Comparison of ENCODE assay signal across 17 cellular contexts in genomic region chr2:182611009-182611408, GRCh38.
A peak's percentile ranks its signal among the peaks of the same experiment; 100 is the strongest.
DNase-seq lines count a peak whose midpoint lies in the region; ATAC-seq, FAIRE-seq and TF ChIP-seq lines count a peak whose summit lies in the region.
"Had no signal": no experiment of that assay in that cellular context is flagged by ENCODE, and none has a peak within 500 bp of the region (broad histone marks: within the 10 kb centered on the region; RNA-seq: fewer than 3 reads in every experiment).

No MANE protein-coding gene starts in this region.

- no peak overlapping the region for H3K4me3 Mint-ChIP-seq in osteocyte (ENCODE audit: unreplicated experiment)
- H3K4me3 Mint-ChIP-seq: CD4-positive, alpha-beta T cell; IgD-negative memory B cell; T-cell had no signal

- H3K27ac Mint-ChIP-seq in osteocyte (ENCODE audit: unreplicated experiment) = peak overlapping the region; percentile 61
- H3K27ac Mint-ChIP-seq: CD4-positive, alpha-beta T cell; IgD-negative memory B cell; T-cell had no signal

- no peaks in the 10 kb centered on the region for H3K79me2 ChIP-seq in H1 (ENCODE audit: control insufficient read depth in 1 of 2, insufficient read depth in 2 of 2, low read length in 2 of 2)
- H3K79me2 ChIP-seq in osteoblast (ENCODE audit: insufficient read depth, low read length) = no peaks in the 10 kb centered on the region

- peak; percentile 44 to 67 for TF ChIP-seq RAD21 in H1 (IDR thresholded peaks at IDR 0.05 in 1 of 2, conservative IDR thresholded peaks at IDR 0.05 in 1 of 2; ENCODE audit: low read depth in 2 of 2, low read length in 2 of 2)

- no peak overlapping the region for H2BK5ac ChIP-seq in H1 (ENCODE audit: low read depth, low read length)

- H2BK15ac ChIP-seq in H1 (ENCODE audit: low read length) = no peak overlapping the region

- H3K4me1 ChIP-seq in H1 (replicated peaks in 1 of 4; ENCODE audit: control insufficient read depth in 3 of 4, insufficient read depth in 4 of 4, low read length in 3 of 4) (no peaks in the 10 kb centered on the region), osteoblast (ENCODE audit: insufficient read depth, low read length) (peaks cover 12% of the 10 kb centered on the region)
- H3K4me1 ChIP-seq: A549, HAP-1 had no signal

- H2AFZ ChIP-seq in H1 (ENCODE audit: low read length) = no peak overlapping the region
- no peak overlapping the region for H2AFZ ChIP-seq in osteoblast (ENCODE audit: low read length)

- peak; percentile 21 to 51 (median 34) for TF ChIP-seq CTCF in H1 (IDR thresholded peaks at IDR 0.05; ENCODE audit: control extremely low read depth in 1 of 3, insufficient read depth in 1 of 3, low read depth in 1 of 3, low read length in 3 of 3)
- no peak for TF ChIP-seq CTCF in osteocyte (IDR thresholded peaks at IDR 0.05)
- TF ChIP-seq CTCF in osteoblast (IDR thresholded peaks at IDR 0.05; ENCODE audit: extremely low read depth, low read depth, low read length) = no peak

- POLR2A ChIA-PET in H1 (lab: Charles Lee; ENCODE audit: partially characterized antibody) = no interaction called here

- TF ChIP-seq POLR2A in H1 (IDR thresholded peaks at IDR 0.05; ENCODE audit: control extremely low read depth in 1 of 2, low read depth in 2 of 2, low read length in 2 of 2) = no peak

- H3K36me3 ChIP-seq in H1 (ENCODE audit: control insufficient read depth in 2 of 4, insufficient read depth in 4 of 4, low read length in 3 of 4) = no peaks in the 10 kb centered on the region
- H3K36me3 ChIP-seq in osteoblast (ENCODE audit: insufficient read depth, low read length) = no peaks in the 10 kb centered on the region
- H3K36me3 ChIP-seq: HAP-1 had no signal

- H3K27ac ChIP-seq in H1 (ENCODE audit: low read depth, low read length) (no peak overlapping the region), osteoblast (ENCODE audit: low read depth, low read length) (no peak overlapping the region)
- H3K27ac ChIP-seq: A549, SK-N-MC had no signal

- 92% methylated on average over 3 of the region's 3 CpGs; no CpG with 5 or more reads in 1 of the 2 experiments for WGBS in H1 (ENCODE audit: extremely low coverage in 1 of 2, insufficient coverage in 1 of 2, insufficient read length in 1 of 2, insufficient replicate concordance in 2 of 2, low coverage in 1 of 2, low lambda C conversion rate in 2 of 2, missing lambda C conversion rate in 1 of 2), 2 experiments

- no peak overlapping the region for H2BK12ac ChIP-seq in H1 (ENCODE audit: low read depth, low read length)

- H3K4me2 ChIP-seq in H1 (ENCODE audit: insufficient read depth in 1 of 2, low read depth in 2 of 2, low read length in 2 of 2) (no peak overlapping the region), osteoblast (ENCODE audit: insufficient read depth, low read length) (no peak overlapping the region)
- H3K4me2 ChIP-seq: A549 had no signal

- no peak overlapping the region for H4K5ac ChIP-seq in H1 (ENCODE audit: insufficient read length, low read depth, low read length)

- H4K91ac ChIP-seq in H1 (replicated peaks; ENCODE audit: insufficient read length, low read length) = no peak overlapping the region

- H3K4me3 ChIP-seq in H1 (ENCODE audit: extremely low read depth in 1 of 4, insufficient read depth in 2 of 4, low read depth in 3 of 4, low read length in 4 of 4) = no peak overlapping the region
- H3K4me3 ChIP-seq in osteoblast (ENCODE audit: insufficient read depth, low read length) = no peak overlapping the region
- H3K4me3 ChIP-seq: A549, HAP-1, SK-N-MC had no signal

- no peaks in the 10 kb centered on the region for H3K23me2 ChIP-seq in H1 (ENCODE audit: low read depth, low read length)

- H3K9ac ChIP-seq in H1 (replicated peaks in 1 of 4; ENCODE audit: extremely low read depth in 1 of 4, low read depth in 3 of 4, low read length in 3 of 4) = no peak overlapping the region

- no peak overlapping the region for H2BK20ac ChIP-seq in H1 (ENCODE audit: low read length)

- ATAC-seq in GM21825 (IDR thresholded peaks at IDR 0.05; ENCODE audit: unreplicated experiment) = no peak
- ATAC-seq: A549, PC-3, T-cell had no signal

- H3K9me3 ChIP-seq in H1 (ENCODE audit: insufficient read depth in 2 of 2, low read depth in 1 of 2, low read length in 1 of 2) (peaks cover 0 to 4% of the 10 kb centered on the region in 2 experiments; a peak in 1 of 4 replicates), osteoblast (ENCODE audit: low read depth, low read length) (no peaks in the 10 kb centered on the region)
- H3K9me3 ChIP-seq: A549, HAP-1 had no signal

- no peaks in the 10 kb centered on the region for H3K36me3 Mint-ChIP-seq in osteocyte (ENCODE audit: unreplicated experiment)
- H3K36me3 Mint-ChIP-seq: IgD-negative memory B cell, T-cell had no signal

- H3K27me3 Mint-ChIP-seq in osteocyte (ENCODE audit: unreplicated experiment) = no peaks in the 10 kb centered on the region
- H3K27me3 Mint-ChIP-seq: CD4-positive, alpha-beta T cell; IgD-negative memory B cell had no signal

- no peaks in the 10 kb centered on the region for H3K79me1 ChIP-seq in H1 (ENCODE audit: low read depth, low read length)

- H3K56ac ChIP-seq in H1 (replicated peaks; ENCODE audit: insufficient read length, low read depth, low read length) = no peak overlapping the region

- no peak overlapping the region for H2BK120ac ChIP-seq in H1 (replicated peaks; ENCODE audit: low read depth, low read length)

- H3K18ac ChIP-seq in H1 (ENCODE audit: extremely low read depth, low read length) = no peak overlapping the region

- TF ChIP-seq EP300 in H1 (IDR thresholded peaks at IDR 0.05; ENCODE audit: borderline replicate concordance in 1 of 2, low read depth in 2 of 2, low read length in 2 of 2) = no peak

- no peak overlapping the region for H3K14ac ChIP-seq in H1 (ENCODE audit: insufficient read length)

- H3K23ac ChIP-seq in H1 (ENCODE audit: insufficient read length) = no peak overlapping the region

- peaks cover 10% of the 10 kb centered on the region for H3K4me1 Mint-ChIP-seq in osteocyte (ENCODE audit: unreplicated experiment)
- H3K4me1 Mint-ChIP-seq: T-cell had no signal

- H3K27me3 ChIP-seq in H1 (replicated peaks in 1 of 4; ENCODE audit: control insufficient read depth in 3 of 4, extremely low read depth in 1 of 4, insufficient read depth in 3 of 4, low read length in 3 of 4) (no peaks in the 10 kb centered on the region), osteoblast (ENCODE audit: insufficient read depth, low read length) (no peaks in the 10 kb centered on the region)

- no peak overlapping the region for H3K4ac ChIP-seq in H1 (replicated peaks; ENCODE audit: insufficient read length, low read depth, low read length)

- H2AK5ac ChIP-seq in H1 (ENCODE audit: low read depth, low read length) = no peak overlapping the region

- H4K20me1 ChIP-seq in H1 (replicated peaks in 1 of 2; ENCODE audit: control insufficient read depth in 1 of 2, insufficient read depth in 2 of 2, low read length in 2 of 2) (no peaks in the 10 kb centered on the region), osteoblast (ENCODE audit: insufficient read depth, low read length) (no peaks in the 10 kb centered on the region)

- no peak overlapping the region for H4K8ac ChIP-seq in H1 (ENCODE audit: extremely low read depth, insufficient read depth, low read length)

- DNase-seq in NCI-H748 (lab: John Stamatoyannopoulos, UW; ENCODE audit: unreplicated experiment) (peak; percentile 14), NCI-H748 treated with DMSO at 0.1 percent for 48 hours (lab: John Stamatoyannopoulos, UW) (no peak), NCI-H146 (lab: John Stamatoyannopoulos, UW) (peak; percentile 77), H1 (ENCODE audit: low read depth in 1 of 2, low spot score in 2 of 2) (peak in 1 of 2 experiments; percentile 19), osteocyte (ENCODE audit: extremely low spot score, unreplicated experiment) (no peak), DMS114 treated with DMSO at 0.1 percent for 48 hours (lab: John Stamatoyannopoulos, UW; ENCODE audit: unreplicated experiment) (no peak), osteoblast (ENCODE audit: insufficient read length, low spot score, missing footprints) (no peak)
- DNase-seq: Calu3; CD4-positive, alpha-beta T cell; NCI-H1694; PC-3; T-cell had no signal

- CTCF ChIA-PET in H1 (lab: Charles Lee; ENCODE audit: partially characterized antibody) = interaction anchor here (0.6 to 2.0 kb wide), 13 partner anchors 9 to 559 kb away, joined by 3 to 17 read pairs (median 4); no protein-coding TSS in a partner anchor

- peaks cover 3% of the 10 kb centered on the region for H3K9me3 Mint-ChIP-seq in osteocyte (ENCODE audit: unreplicated experiment)
- H3K9me3 Mint-ChIP-seq: CD4-positive, alpha-beta T cell had no signal

- peak; percentile 92 for FAIRE-seq in H1 (lab: Jason Lieb, UNC)
- FAIRE-seq: A549 had no signal

TF ChIP-seq in H1, 55 proteins besides CTCF, POLR2A, EP300 and RAD21:
- no peak for TF ChIP-seq EGR1 (IDR thresholded peaks at IDR 0.05; ENCODE audit: borderline replicate concordance, low read depth, low read length)
- no peak for TF ChIP-seq CBX5 (IDR thresholded peaks at IDR 0.05; ENCODE audit: low read depth, low read length)
- TF ChIP-seq KDM5A (IDR thresholded peaks at IDR 0.05; ENCODE audit: low read length) = no peak
- TF ChIP-seq NRF1 (IDR thresholded peaks at IDR 0.05; ENCODE audit: low read depth, low read length) = no peak
- TF ChIP-seq HDAC2 (IDR thresholded peaks at IDR 0.05; ENCODE audit: borderline replicate concordance in 1 of 2, low read depth in 2 of 2, low read length in 2 of 2) = no peak
- no peak for TF ChIP-seq TAF7 (optimal IDR thresholded peaks at IDR 0.05; ENCODE audit: borderline replicate concordance, low read depth, low read length)

Comparison
In these comparisons a context has a peak if more than half of its experiments do, and no peak if none do; other contexts are left out.
1. DNase-seq: peak in NCI-H748 (single experiment) and NCI-H146 (single experiment); none in NCI-H748 treated with DMSO at 0.1 percent for 48 hours (single experiment), osteocyte (single experiment), DMS114 treated with DMSO at 0.1 percent for 48 hours (single experiment) and osteoblast (single experiment).
2. CTCF ChIP-seq: peak in H1 (3 of 3); none in osteocyte (single experiment) and osteoblast (single experiment).